8 cellular contexts compared by ENCODE assay signal in genomic region chr4:80183196-80184052, GRCh38. TPM values are rescaled to one million over a fixed set of nuclear protein-coding genes. Genes with fewer than 3 reads are reported as not detected.
DNase-seq lines count a peak whose midpoint lies in the region; ATAC-seq and TF ChIP-seq lines count a peak whose summit lies in the region.

No MANE protein-coding gene starts in this region.

- no peaks in the 10 kb centered on the region for H3K36me3 ChIP-seq in ovary

- CTCF ChIA-PET in activated CD8-positive, alpha-beta T cell treated with anti-CD3 and anti-CD28 coated beads, Interleukin-2, amount 10 ng/mL, durations not matched to agents 7 days and 5 days (lab: Charles Lee): interaction anchor here (0.6 to 10.9 kb wide), 21 partner anchors 10 to 266 kb away, joined by 3 to 239 read pairs (median 5); partner anchors contain the start of genes ANTXR2 and PRDM8

- peak overlapping the region; percentile 80 to 93 for H3K4me3 ChIP-seq in foreskin fibroblast (ENCODE audit: low read depth in 1 of 2, low read length in 2 of 2)
- peak overlapping the region; percentile 78 for H3K4me3 ChIP-seq in ovary

- ATAC-seq in GM19351 (IDR thresholded peaks at IDR 0.05; ENCODE audit: unreplicated experiment): peak; percentile 44
- peak; percentile 25 for ATAC-seq in HG03558 (IDR thresholded peaks at IDR 0.05; ENCODE audit: extremely low read depth, unreplicated experiment)
- ATAC-seq in activated CD8-positive, alpha-beta T cell treated with anti-CD3 and anti-CD28 coated beads, Interleukin-2, amount 10 ng/mL, durations not matched to agents 7 days and 5 days: peak; percentile 65

- TF ChIP-seq POLR2A in ovary (IDR thresholded peaks at IDR 0.05): no peak

- 1 to 2% (median 1%) methylated on average over 46 to 55 of the region's 55 CpGs for WGBS in ovary, 3 donors

- no peaks in the 10 kb centered on the region for H3K27me3 ChIP-seq in ovary

- no peak for TF ChIP-seq CTCF in foreskin fibroblast (IDR thresholded peaks at IDR 0.05; ENCODE audit: low read depth, low read length)
- TF ChIP-seq CTCF in ovary (IDR thresholded peaks at IDR 0.05): no peak

- H3K27me3 Mint-ChIP-seq in activated CD8-positive, alpha-beta T cell treated with anti-CD3 and anti-CD28 coated beads, Interleukin-2, amount 10 ng/mL, durations not matched to agents 7 days and 5 days (ENCODE audit: low read depth): peaks cover 24% of the 10 kb centered on the region

- H3K4me1 ChIP-seq in ovary (ENCODE audit: insufficient read depth): peaks cover 14% of the 10 kb centered on the region

- peaks cover 14% of the 10 kb centered on the region for H3K36me3 Mint-ChIP-seq in activated CD8-positive, alpha-beta T cell treated with anti-CD3 and anti-CD28 coated beads, Interleukin-2, amount 10 ng/mL, durations not matched to agents 7 days and 5 days (ENCODE audit: low read depth)

- POLR2A ChIA-PET in activated CD8-positive, alpha-beta T cell treated with anti-CD3 and anti-CD28 coated beads, Interleukin-2, amount 10 ng/mL, durations not matched to agents 7 days and 5 days (lab: Charles Lee): interaction anchor here (0.6 to 4.3 kb wide), 11 partner anchors 11 to 327 kb away, joined by 3 to 45 read pairs (median 5); partner anchors contain the start of gene ANTXR2

- H3K9me3 Mint-ChIP-seq in activated CD8-positive, alpha-beta T cell treated with anti-CD3 and anti-CD28 coated beads, Interleukin-2, amount 10 ng/mL, durations not matched to agents 7 days and 5 days (ENCODE audit: insufficient read depth): peaks cover 9% of the 10 kb centered on the region

- H3K4me1 Mint-ChIP-seq in activated CD8-positive, alpha-beta T cell treated with anti-CD3 and anti-CD28 coated beads, Interleukin-2, amount 10 ng/mL, durations not matched to agents 7 days and 5 days (ENCODE audit: low read depth): peaks cover 41% of the 10 kb centered on the region

- DNase-seq in AG08395 (ENCODE audit: low spot score) (peak; percentile 36), foreskin fibroblast (peak in 1 of 2 donors; percentile 66), ovary (peak; percentile 54 to 75 (median 60)), DMS114 treated with DMSO at 0.1 percent for 48 hours (lab: John Stamatoyannopoulos, UW; ENCODE audit: unreplicated experiment) (no peak), amniotic stem cell (lab: John Stamatoyannopoulos, UW) (no peak)
- DNase-seq in activated CD8-positive, alpha-beta T cell treated with anti-CD3 and anti-CD28 coated beads, Interleukin-2, amount 10 ng/mL, durations not matched to agents 7 days and 5 days: peak; percentile 51

- peak overlapping the region; percentile 73 to 86 for H3K27ac ChIP-seq in ovary

- intact Hi-C loops in ovary (cut with DNase I): loop anchor here in 2 of 4 donors (5.0 to 10.0 kb wide), 4 partner anchors 109 to 1229 kb away; partner anchors contain the start of gene ANTXR2 (in 2 of the 2)

- H3K9me3 ChIP-seq in ovary: no peaks in the 10 kb centered on the region

- peak overlapping the region; percentile 98 for H3K4me3 Mint-ChIP-seq in activated CD8-positive, alpha-beta T cell treated with anti-CD3 and anti-CD28 coated beads, Interleukin-2, amount 10 ng/mL, durations not matched to agents 7 days and 5 days

- peak overlapping the region; percentile 98 for H3K27ac Mint-ChIP-seq in activated CD8-positive, alpha-beta T cell treated with anti-CD3 and anti-CD28 coated beads, Interleukin-2, amount 10 ng/mL, durations not matched to agents 7 days and 5 days

- no peak for TF ChIP-seq EP300 in ovary (IDR thresholded peaks at IDR 0.05)

RNA-seq across cellular contexts. Expression of gene PRDM8, which starts 13.9 kb away (rescaled TPM):
- 1 to 10 TPM; 3.7 to 4.2 TPM for total RNA-seq in activated CD8-positive, alpha-beta T cell treated with anti-CD3 and anti-CD28 coated beads, Interleukin-2, amount 10 ng/mL, durations not matched to agents 7 days and 5 days
- total RNA-seq in ovary: 10 to 100 TPM in 2 of 7 donors, 1 to 10 TPM in 5; 4.8 to 14.3 (median 8.1) TPM
- polyA plus RNA-seq in ovary: 1 to 10 TPM; 3.6 to 6.2 TPM

Comparison
In these comparisons a context has a peak if more than half of its experiments do, and no peak if none do; other contexts are left out.
1. DNase-seq: peak in AG08395 (single experiment), activated CD8-positive, alpha-beta T cell treated with anti-CD3 and anti-CD28 coated beads, Interleukin-2, amount 10 ng/mL, durations not matched to agents 7 days and 5 days (single experiment) and ovary (5 of 5); none in DMS114 treated with DMSO at 0.1 percent for 48 hours (single experiment) and amniotic stem cell (single experiment).
2. Peak in every context shown above with its lines, with median percentiles within 50 percentile points of each other: ATAC-seq.